14 cellular contexts compared by ENCODE assay signal in genomic region chr6:36788768-36789167, GRCh38. TPM values are rescaled to one million over a fixed set of nuclear protein-coding genes. Genes with fewer than 3 reads are reported as not detected.
DNase-seq lines count a peak whose midpoint lies in the region; ATAC-seq, FAIRE-seq and TF ChIP-seq lines count a peak whose summit lies in the region.
"Had no signal": no experiment of that assay in that cellular context is flagged by ENCODE, and none has a peak within 500 bp of the region (broad histone marks: within the 10 kb centered on the region; RNA-seq: fewer than 3 reads in every experiment).

No MANE protein-coding gene starts in this region.

- no peak overlapping the region for H3K4me3 ChIP-seq in BLaER1 treated with 17β-estradiol and CSF1 and Interleukin-3, amounts not matched to agents 10 nM and 100 nM
- H3K4me3 ChIP-seq in GM23338 (no peak overlapping the region), astrocyte (ENCODE audit: insufficient read depth, low read depth, low read length) (no peak overlapping the region), HepG2 (replicated peaks in 1 of 3; ENCODE audit: insufficient read depth in 1 of 3, low read depth in 2 of 3, low read length in 3 of 3) (no peak overlapping the region)
- no peak overlapping the region for H3K4me3 ChIP-seq in CD8-positive, alpha-beta memory T cell (ENCODE audit: low read length)
- H3K4me3 ChIP-seq: cardiac muscle cell had no signal

- DNase-seq in GM23338 (ENCODE audit: low spot score) = peak; percentile 44
- DNase-seq in astrocyte (ENCODE audit: low read depth) = peak; percentile 22
- DNase-seq in HepG2 (ENCODE audit: low spot score) = peak; percentile 13
- no peak for DNase-seq in NK-92 (lab: John Stamatoyannopoulos, UW; ENCODE audit: unreplicated experiment)
- no peak for DNase-seq in CD8-positive, alpha-beta memory T cell
- DNase-seq: activated effector memory CD4-positive, alpha-beta T cell treated with anti-CD3 and anti-CD28 coated beads, Interleukin-2, amount 50 U/mL, for 16 hours; left cardiac atrium; naive B cell had no signal

- no peak overlapping the region for H2AFZ ChIP-seq in GM23338
- H2AFZ ChIP-seq in astrocyte (ENCODE audit: low read depth, low read length) = no peak overlapping the region
- H2AFZ ChIP-seq in HepG2 (ENCODE audit: low read length) = no peak overlapping the region

- peaks cover 0 to 11% (median 5%) of the 10 kb centered on the region in 11 experiments; a peak in 13 of 22 replicates for H3K27me3 ChIP-seq in BLaER1 treated with 17β-estradiol and CSF1 and Interleukin-3, amounts not matched to agents 10 nM and 100 nM
- H3K27me3 ChIP-seq in GM23338 (ENCODE audit: insufficient read depth) = no peaks in the 10 kb centered on the region
- peaks cover 12% of the 10 kb centered on the region for H3K27me3 ChIP-seq in astrocyte (ENCODE audit: insufficient read depth, low read length)
- peaks cover 10 to 72% of the 10 kb centered on the region in 2 experiments; a peak in 3 of 5 replicates for H3K27me3 ChIP-seq in HepG2 (ENCODE audit: control insufficient read depth in 1 of 2, insufficient read depth in 2 of 2, low read length in 2 of 2)
- peaks cover 4% of the 10 kb centered on the region for H3K27me3 ChIP-seq in CD8-positive, alpha-beta memory T cell (ENCODE audit: insufficient read depth, low read length, poor library complexity, severe bottlenecking)
- H3K27me3 ChIP-seq: cardiac muscle cell had no signal

- H3K27me3 Mint-ChIP-seq in GM23338 (ENCODE audit: insufficient read depth, low read depth, poor library complexity) (peaks cover 9% of the 10 kb centered on the region), astrocyte (ENCODE audit: low read depth, unreplicated experiment) (peaks cover 24% of the 10 kb centered on the region)
- peaks cover 16 to 26% of the 10 kb centered on the region in 2 donors for H3K27me3 Mint-ChIP-seq in CD8-positive, alpha-beta memory T cell

- H4K20me1 ChIP-seq in BLaER1 treated with 17β-estradiol and CSF1 and Interleukin-3, amounts not matched to agents 10 nM and 100 nM = no peaks in the 10 kb centered on the region; a peak in 2 of 22 replicates
- H4K20me1 ChIP-seq in GM23338 (replicated peaks; ENCODE audit: insufficient read depth) = no peaks in the 10 kb centered on the region
- no peaks in the 10 kb centered on the region for H4K20me1 ChIP-seq in astrocyte (ENCODE audit: insufficient read depth, low read length)
- no peaks in the 10 kb centered on the region for H4K20me1 ChIP-seq in HepG2 (ENCODE audit: insufficient read depth, low read length)

- H3K4me1 Mint-ChIP-seq in GM23338 (peaks cover 50% of the 10 kb centered on the region), astrocyte (ENCODE audit: low read depth, unreplicated experiment) (peaks cover 5% of the 10 kb centered on the region)
- H3K4me1 Mint-ChIP-seq in CD8-positive, alpha-beta memory T cell = peaks cover 0 to 4% (median 0%) of the 10 kb centered on the region in 3 donors

- no TSS peak for BruUV-seq in HepG2 (replicated peaks; lab: Mats Ljungman, UMichigan)

- TF ChIP-seq POLR2A in HepG2 (IDR thresholded peaks at IDR 0.05; ENCODE audit: insufficient read depth in 1 of 2, low read depth in 2 of 2, low read length in 2 of 2) = no peak

- no peak overlapping the region for H3K27ac ChIP-seq in BLaER1 treated with 17β-estradiol and CSF1 and Interleukin-3, amounts not matched to agents 10 nM and 100 nM
- H3K27ac ChIP-seq in GM23338 (ENCODE audit: low read depth) (0 out of 2 replicates have a peak overlapping the region, but pooled peaks have one; percentile 1), astrocyte (ENCODE audit: low read depth, low read length) (no peak overlapping the region), HepG2 (ENCODE audit: extremely low read length, insufficient read depth, low read length) (no peak overlapping the region)
- no peak overlapping the region for H3K27ac ChIP-seq in CD8-positive, alpha-beta memory T cell (ENCODE audit: low read depth, low read length)
- H3K27ac ChIP-seq: cardiac muscle cell had no signal

- H3K9me2 ChIP-seq in GM23338 (ENCODE audit: insufficient read depth) = no peaks in the 10 kb centered on the region

- FAIRE-seq in astrocyte (lab: Jason Lieb, UNC) (no peak), HepG2 (lab: Jason Lieb, UNC) (no peak)
- FAIRE-seq: G401.6 had no signal

- no peak for ATAC-seq in GM23338
- ATAC-seq in HepG2 = no peak
- ATAC-seq in HG03354 (IDR thresholded peaks at IDR 0.05; ENCODE audit: poor library complexity, severe bottlenecking, unreplicated experiment) = no peak
- ATAC-seq: right cardiac atrium had no signal

- H3K9me3 Mint-ChIP-seq in GM23338 (no peaks in the 10 kb centered on the region), astrocyte (ENCODE audit: unreplicated experiment) (peaks cover 2% of the 10 kb centered on the region)
- no peaks in the 10 kb centered on the region for H3K9me3 Mint-ChIP-seq in CD8-positive, alpha-beta memory T cell

- TF ChIP-seq RAD21 in HepG2 (CRISPR knock-in tag; IDR thresholded peaks at IDR 0.05) = no peak

- no peaks in the 10 kb centered on the region for H3K36me3 Mint-ChIP-seq in GM23338 (ENCODE audit: low read depth)
- H3K36me3 Mint-ChIP-seq in astrocyte (ENCODE audit: low read depth, unreplicated experiment) = peaks cover 2% of the 10 kb centered on the region
- no peaks in the 10 kb centered on the region for H3K36me3 Mint-ChIP-seq in CD8-positive, alpha-beta memory T cell

- POLR2A ChIA-PET in HepG2 (lab: Yijun Ruan, JAX) = no interaction called here
- POLR2A ChIA-PET in CD8-positive, alpha-beta memory T cell (lab: Charles Lee) = no interaction called here

- H3K9ac ChIP-seq in BLaER1 treated with 17β-estradiol and CSF1 and Interleukin-3, amounts not matched to agents 10 nM and 100 nM = no peak overlapping the region
- H3K9ac ChIP-seq in astrocyte (ENCODE audit: low read length) (no peak overlapping the region), HepG2 (ENCODE audit: insufficient read depth, low read depth, low read length) (no peak overlapping the region)

- CTCF ChIA-PET in HepG2 (lab: Yijun Ruan, JAX; ENCODE audit: low intra/inter-chr PET ratio, low total read pairs) = no interaction called here
- CTCF ChIA-PET in CD8-positive, alpha-beta memory T cell (lab: Charles Lee) = interaction anchor here (1.1 to 2.2 kb wide), 2 partner anchors 29 to 693 kb away, joined by 4 read pairs; no protein-coding TSS in a partner anchor

- H3K4me2 ChIP-seq in BLaER1 treated with 17β-estradiol and CSF1 and Interleukin-3, amounts not matched to agents 10 nM and 100 nM = peak overlapping the region in 6 of 11 experiments; percentile 11 to 48 (median 26); a peak in 9 of 22 replicates
- H3K4me2 ChIP-seq in GM23338 (peak overlapping the region; percentile 40), astrocyte (ENCODE audit: low read length) (peak overlapping the region; percentile 25), HepG2 (ENCODE audit: low read depth, low read length) (no peak overlapping the region)

- WGBS in HepG2 (ENCODE audit: low lambda C conversion rate) = 3% methylated on average over 4 of the region's 4 CpGs

- TF ChIP-seq EP300 in HepG2 (IDR thresholded peaks at IDR 0.05; ENCODE audit: low read depth in 2 of 2, low read length in 2 of 2) = no peak
- no peak for TF ChIP-seq EP300 in HepG2 (CRISPR knock-in tag; IDR thresholded peaks at IDR 0.05; ENCODE audit: borderline replicate concordance)

- in situ Hi-C loops in HepG2 (cut with HindIII; ENCODE audit: extremely low pct_ligation_motif_present, low pct_unique_long_range_greater_than_20kb) = no loop called here

- H3K27ac Mint-ChIP-seq in GM23338 (no peak overlapping the region), astrocyte (ENCODE audit: unreplicated experiment) (no peak overlapping the region)
- H3K27ac Mint-ChIP-seq in CD8-positive, alpha-beta memory T cell = no peak overlapping the region
- H3K27ac Mint-ChIP-seq: naive B cell had no signal

- no peaks in the 10 kb centered on the region for H3K9me3 ChIP-seq in BLaER1 treated with 17β-estradiol and CSF1 and Interleukin-3, amounts not matched to agents 10 nM and 100 nM (replicated peaks in 1 of 11)
- H3K9me3 ChIP-seq in astrocyte (ENCODE audit: insufficient read depth, low read depth, low read length) (no peaks in the 10 kb centered on the region), HepG2 (ENCODE audit: low read length) (no peaks in the 10 kb centered on the region)
- no peaks in the 10 kb centered on the region for H3K9me3 ChIP-seq in CD8-positive, alpha-beta memory T cell (ENCODE audit: low read length)

- peaks cover 3 to 14% (median 6%) of the 10 kb centered on the region in 10 experiments; a peak in 18 of 20 replicates for H3K4me1 ChIP-seq in BLaER1 treated with 17β-estradiol and CSF1 and Interleukin-3, amounts not matched to agents 10 nM and 100 nM
- peaks cover 36% of the 10 kb centered on the region for H3K4me1 ChIP-seq in GM23338 (ENCODE audit: insufficient read depth)
- peaks cover 2% of the 10 kb centered on the region for H3K4me1 ChIP-seq in astrocyte (ENCODE audit: insufficient read depth, low read length)
- H3K4me1 ChIP-seq in HepG2 (ENCODE audit: insufficient read depth, low read length) = no peaks in the 10 kb centered on the region
- H3K4me1 ChIP-seq in CD8-positive, alpha-beta memory T cell (ENCODE audit: insufficient read depth, low read length) = no peaks in the 10 kb centered on the region

- no peak overlapping the region; the same call in 2 of the 3 replicates for H3K4me3 Mint-ChIP-seq in GM23338
- H3K4me3 Mint-ChIP-seq in astrocyte (ENCODE audit: unreplicated experiment) = no peak overlapping the region
- H3K4me3 Mint-ChIP-seq in CD8-positive, alpha-beta memory T cell = no peak overlapping the region
- H3K4me3 Mint-ChIP-seq: naive B cell had no signal

- no peaks in the 10 kb centered on the region for H3K36me3 ChIP-seq in BLaER1 treated with 17β-estradiol and CSF1 and Interleukin-3, amounts not matched to agents 10 nM and 100 nM
- H3K36me3 ChIP-seq in GM23338 (ENCODE audit: insufficient read depth) (no peaks in the 10 kb centered on the region), astrocyte (ENCODE audit: insufficient read depth, low read length) (no peaks in the 10 kb centered on the region), HepG2 (replicated peaks in 1 of 2; ENCODE audit: control insufficient read depth in 1 of 2, insufficient read depth in 2 of 2, low read length in 2 of 2) (no peaks in the 10 kb centered on the region)
- no peaks in the 10 kb centered on the region for H3K36me3 ChIP-seq in CD8-positive, alpha-beta memory T cell (ENCODE audit: insufficient read depth, low read length)
- H3K36me3 ChIP-seq: cardiac muscle cell had no signal

- no peak for TF ChIP-seq CTCF in GM23338 (conservative IDR thresholded peaks at IDR 0.05; ENCODE audit: low read depth in 2 of 2)
- no peak for TF ChIP-seq CTCF in astrocyte (IDR thresholded peaks at IDR 0.05; ENCODE audit: insufficient read depth, low read depth, low read length)
- TF ChIP-seq CTCF in HepG2 (CRISPR knock-in tag; IDR thresholded peaks at IDR 0.05) = no peak

- intact Hi-C loops in HepG2 (cut with micrococcal nuclease; ENCODE audit: unreplicated experiment) = no loop called here

- H3K79me2 ChIP-seq in GM23338 (replicated peaks; ENCODE audit: insufficient read depth) = no peaks in the 10 kb centered on the region
- no peaks in the 10 kb centered on the region for H3K79me2 ChIP-seq in astrocyte (ENCODE audit: insufficient read depth, low read length)
- H3K79me2 ChIP-seq in HepG2 (ENCODE audit: insufficient read depth, low read length) = no peaks in the 10 kb centered on the region

- no peaks in the 10 kb centered on the region for H3F3A ChIP-seq in GM23338 (replicated peaks; ENCODE audit: low read depth)

RNA-seq across cellular contexts. Expression of gene CPNE5, which starts 50.5 kb away (rescaled TPM):
- 0.12 and 0.14 TPM in 2 replicates for total RNA-seq in GM23338 (2014; rRNA removed; shearing (Covaris generic))
- 0.37 and 0.42 TPM in 2 replicates for polyA plus RNA-seq in GM23338 (2016; fragmentation: Nextera tagmentation; extraction: Ambion mirVana)
- 0.11 and 0.29 TPM in 2 replicates for total RNA-seq in astrocyte
- total RNA-seq in HepG2 (2016; rRNA removed; fragmentation: Illumina TruSeq; extraction: Trizol) = not detected in 2 replicates
- total RNA-seq in HepG2 (2016; cell fraction: cytosol; rRNA removed; fragmentation: Illumina TruSeq; extraction: Trizol; ENCODE audit: low read depth) = not detected in 2 replicates
- not detected in 2 replicates for total RNA-seq in HepG2 (2016; cell fraction: insoluble cytoplasmic fraction; rRNA removed; fragmentation: Illumina TruSeq; extraction: Trizol)
- total RNA-seq in HepG2 (2016; cell fraction: membrane; rRNA removed; fragmentation: Illumina TruSeq; extraction: Trizol) = not detected in 2 replicates
- not detected in 2 replicates for total RNA-seq in HepG2 (2016; cell fraction: nucleus; rRNA removed; fragmentation: Illumina TruSeq; extraction: Trizol)
- polyA plus RNA-seq in HepG2 (2011; rRNA removed) = 0.10 and 0.16 TPM in 2 replicates
- 0.15 TPM in 1 of 2 replicates, not detected in the other for polyA plus RNA-seq in HepG2 (2011; cell fraction: cytosol; rRNA removed)
- polyA plus RNA-seq in HepG2 (2011; cell fraction: nucleus; rRNA removed) = 0.36 and 0.40 TPM in 2 replicates
- 0.05 and 0.16 TPM in 2 replicates for polyA plus RNA-seq in HepG2 (2012)
- not detected in 2 replicates for polyA plus RNA-seq in HepG2 (2016; cell fraction: cytosol; fragmentation: Illumina TruSeq; extraction: Trizol; ENCODE audit: low read depth)
- not detected in 2 replicates for polyA plus RNA-seq in HepG2 (2016; cell fraction: insoluble cytoplasmic fraction; fragmentation: Illumina TruSeq; extraction: Trizol; ENCODE audit: low read depth)
- not detected in 2 replicates for polyA plus RNA-seq in HepG2 (2016; cell fraction: membrane; fragmentation: Illumina TruSeq; extraction: Trizol; ENCODE audit: low read depth)
- polyA plus RNA-seq in HepG2 (2016; cell fraction: nucleus; fragmentation: Illumina TruSeq; extraction: Trizol; ENCODE audit: insufficient read depth, low read depth) = not detected in 2 replicates
- polyA minus RNA-seq in HepG2 (2011; rRNA and poly(A)+ RNA removed; ENCODE audit: low replicate concordance) = 0.26 TPM in 1 of 2 replicates, not detected in the other
- polyA minus RNA-seq in HepG2 (2011; cell fraction: cytosol; rRNA and poly(A)+ RNA removed) = not detected in 2 replicates
- polyA minus RNA-seq in HepG2 (2011; cell fraction: nucleus; rRNA and poly(A)+ RNA removed) = not detected in 2 replicates
- under 1 TPM; 0.29 to 0.59 TPM for total RNA-seq in CD8-positive, alpha-beta memory T cell
- polyA plus RNA-seq in CD8-positive, alpha-beta memory T cell = 0.44 TPM
- total RNA-seq: H4 had no signal

Comparison
In these comparisons a context has a peak if more than half of its experiments do, and no peak if none do; other contexts are left out.
1. DNase-seq: peak in GM23338 (single experiment), astrocyte (single experiment) and HepG2 (single experiment); none in NK-92 (single experiment) and CD8-positive, alpha-beta memory T cell (0 of 5).